8 cellular contexts compared by ENCODE assay signal in the genomic region with DNA sequence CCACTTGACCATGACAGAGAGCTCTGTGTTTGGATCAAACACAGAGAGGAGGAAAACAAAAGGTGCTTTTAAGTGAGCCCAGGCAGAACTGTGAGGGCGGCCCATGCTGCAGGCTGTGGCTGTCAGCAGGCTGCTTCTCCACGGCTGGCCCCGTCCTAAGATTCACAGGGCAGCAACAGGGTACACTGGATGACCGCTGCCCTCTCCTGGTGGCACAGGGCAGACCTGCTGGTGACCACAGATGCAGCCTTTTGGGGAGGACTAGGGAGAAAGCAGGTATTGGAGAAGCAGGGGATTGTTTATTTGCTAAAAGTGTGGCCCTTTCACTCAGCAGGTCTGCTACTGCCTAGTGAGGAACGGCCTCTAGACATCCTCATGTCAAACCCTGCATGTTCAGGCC.
A peak's percentile ranks its signal among the peaks of the same experiment; 100 is the strongest.
DNase-seq lines count a peak whose midpoint lies in the region; ATAC-seq, FAIRE-seq and TF ChIP-seq lines count a peak whose summit lies in the region.
"Not testable (repeated sequence)": the region's sequence is repeated elsewhere in the genome, so short reads cannot be mapped to it uniquely, and the experiment has no call there.

No MANE protein-coding gene starts in this region.

- not testable (repeated sequence) for H3K27ac ChIP-seq in A549; neuronal stem cell (replicated peaks; ENCODE audit: low read length)

- H3K9me3 Mint-ChIP-seq in endothelial cell (ENCODE audit: unreplicated experiment), result not testable (repeated sequence)

- H4K8ac ChIP-seq in neuronal stem cell (ENCODE audit: low read depth, low read length), result not testable (repeated sequence)

- H3K36me3 Mint-ChIP-seq in endothelial cell (ENCODE audit: low read depth, unreplicated experiment), result not testable (repeated sequence)

- H2BK15ac ChIP-seq in neuronal stem cell (ENCODE audit: low read length), result not testable (repeated sequence)

- H2BK12ac ChIP-seq in neuronal stem cell (ENCODE audit: low read length), result not testable (repeated sequence)

- not testable (repeated sequence) for H2BK5ac ChIP-seq in neuronal stem cell (ENCODE audit: low read length)

- 60% methylated on average over 2 of the region's 5 CpGs for WGBS in A549 (ENCODE audit: missing lambda C conversion rate)
- WGBS in neuronal stem cell (ENCODE audit: extremely low coverage in 2 of 2, insufficient read length in 2 of 2, insufficient replicate concordance in 1 of 2), 2 donors, result no CpG with 5 or more reads among the region's 5 CpGs

- H2AK5ac ChIP-seq in neuronal stem cell (ENCODE audit: low read depth, low read length), result not testable (repeated sequence)

- not testable (repeated sequence) for FAIRE-seq in A549 (lab: Jason Lieb, UNC)

- peak in 1 of 2 experiments; percentile 42; a peak in 1 of 5 replicates for TF ChIP-seq RAD21 in A549 (conservative IDR thresholded peaks at IDR 0.05 in 1 of 2, IDR thresholded peaks at IDR 0.05 in 1 of 2)

- H3K4me1 ChIP-seq in A549, result peaks cover 11% of the 10 kb centered on the region; the same call in 1 of the 3 replicates
- not testable (repeated sequence) for H3K4me1 ChIP-seq in neuronal stem cell (ENCODE audit: control insufficient read depth in 2 of 2, insufficient read depth in 1 of 2, low read depth in 1 of 2, low read length in 2 of 2)

- not testable (repeated sequence) for H4K91ac ChIP-seq in neuronal stem cell (ENCODE audit: low read depth, low read length, poor library complexity)

- H3K4me1 Mint-ChIP-seq in endothelial cell (ENCODE audit: unreplicated experiment), result not testable (repeated sequence)

- not testable (repeated sequence) for H3K27ac Mint-ChIP-seq in endothelial cell (ENCODE audit: unreplicated experiment)

- not testable (repeated sequence) for H2BK120ac ChIP-seq in neuronal stem cell (ENCODE audit: low read depth, low read length)

- not testable (repeated sequence) for H3K4me3 ChIP-seq in A549; neuronal stem cell (ENCODE audit: low read length in 2 of 2)

- not testable (repeated sequence) for ATAC-seq in A549

- TF ChIP-seq EP300 in A549 (IDR thresholded peaks at IDR 0.05), result not testable (repeated sequence)

- CTCF ChIA-PET in A549 (lab: Yijun Ruan, JAX), result interaction anchor here (0.8 kb wide), 1 partner anchor 56 kb away, joined by 3 read pairs; no protein-coding TSS in a partner anchor

- H3K9ac ChIP-seq in neuronal stem cell (ENCODE audit: low read depth, low read length, poor library complexity), result not testable (repeated sequence)

- in situ Hi-C loops in G401 (cut with HindIII; ENCODE audit: low sequenced_read_pairs), result not testable (repeated sequence)

- not testable (repeated sequence) for H3K36me3 ChIP-seq in neuronal stem cell (replicated peaks in 1 of 2; ENCODE audit: control insufficient read depth in 2 of 2, insufficient read depth in 2 of 2, low read length in 2 of 2)

- not testable (repeated sequence) for H3K79me1 ChIP-seq in neuronal stem cell (ENCODE audit: low read depth, low read length)

- not testable (repeated sequence) for H3K4ac ChIP-seq in neuronal stem cell (ENCODE audit: low read length)

- not testable (repeated sequence) for H3K9me3 ChIP-seq in A549; neuronal stem cell (replicated peaks in 1 of 2; ENCODE audit: control insufficient read depth in 2 of 2, insufficient read depth in 1 of 2, low read depth in 1 of 2, low read length in 2 of 2)

- TF ChIP-seq CTCF in A549 (IDR thresholded peaks at IDR 0.05) (peak; percentile 21; the same call in 2 of the 3 replicates), endothelial cell (IDR thresholded peaks at IDR 0.05; ENCODE audit: unreplicated experiment) (peak; percentile 43)

- not testable (repeated sequence) for H3K27me3 Mint-ChIP-seq in endothelial cell (ENCODE audit: unreplicated experiment)

- H3K4me3 Mint-ChIP-seq in endothelial cell (ENCODE audit: unreplicated experiment), result peak overlapping the region; percentile 21

- H2AFZ ChIP-seq in neuronal stem cell (ENCODE audit: low read length), result not testable (repeated sequence)

- TF ChIP-seq POLR2A in A549 (IDR thresholded peaks at IDR 0.05; ENCODE audit: low read length), result not testable (repeated sequence)

- H3K14ac ChIP-seq in neuronal stem cell (ENCODE audit: low read length), result not testable (repeated sequence)

- not testable (repeated sequence) for H3K27me3 ChIP-seq in neuronal stem cell (ENCODE audit: control insufficient read depth in 3 of 3, insufficient read depth in 3 of 3, low read depth in 1 of 3, low read length in 3 of 3)

- not testable (repeated sequence) for H3K23ac ChIP-seq in neuronal stem cell (ENCODE audit: low read depth, low read length, poor library complexity)

- not testable (repeated sequence) for H3K4me2 ChIP-seq in A549; neuronal stem cell (ENCODE audit: insufficient read depth, low read length, poor library complexity, severe bottlenecking)

- POLR2A ChIA-PET in A549 (lab: Yijun Ruan, JAX), result not testable (repeated sequence)

- not testable (repeated sequence) for H3K18ac ChIP-seq in neuronal stem cell (ENCODE audit: low read length)

- peak; percentile 11 to 49 for DNase-seq in A549 (ENCODE audit: low read depth in 1 of 2, low spot score in 1 of 2)
- DNase-seq in G401 (ENCODE audit: low spot score), result peak; percentile 14
- peak; percentile 1 to 7 for DNase-seq in Kasumi-1 (lab: John Stamatoyannopoulos, UW)
- DNase-seq in RPMI7951 (ENCODE audit: low read depth), result peak; percentile 29
- DNase-seq in activated naive CD4-positive, alpha-beta T cell treated with Interleukin-2 at 50 U/mL for 16 hours, result peak; percentile 14
- DNase-seq in endothelial cell (ENCODE audit: low spot score), result peak; percentile 74
- DNase-seq in hepatic stellate cell (ENCODE audit: low spot score), result peak; percentile 50
- DNase-seq in neuronal stem cell (ENCODE audit: low spot score), result peak; percentile 17

Comparison
In these comparisons a context has a peak if more than half of its experiments do, and no peak if none do; other contexts are left out.
1. DNase-seq: peak in every context shown above with its lines; median percentile 74 in endothelial cell; 50 in hepatic stellate cell; 30 in A549; 29 in RPMI7951; 17 in neuronal stem cell; 14 in G401; 14 in activated naive CD4-positive, alpha-beta T cell treated with Interleukin-2 at 50 U/mL for 16 hours; 4 in Kasumi-1.